ENCODE assay signal across 9 cellular contexts in the genomic region with DNA sequence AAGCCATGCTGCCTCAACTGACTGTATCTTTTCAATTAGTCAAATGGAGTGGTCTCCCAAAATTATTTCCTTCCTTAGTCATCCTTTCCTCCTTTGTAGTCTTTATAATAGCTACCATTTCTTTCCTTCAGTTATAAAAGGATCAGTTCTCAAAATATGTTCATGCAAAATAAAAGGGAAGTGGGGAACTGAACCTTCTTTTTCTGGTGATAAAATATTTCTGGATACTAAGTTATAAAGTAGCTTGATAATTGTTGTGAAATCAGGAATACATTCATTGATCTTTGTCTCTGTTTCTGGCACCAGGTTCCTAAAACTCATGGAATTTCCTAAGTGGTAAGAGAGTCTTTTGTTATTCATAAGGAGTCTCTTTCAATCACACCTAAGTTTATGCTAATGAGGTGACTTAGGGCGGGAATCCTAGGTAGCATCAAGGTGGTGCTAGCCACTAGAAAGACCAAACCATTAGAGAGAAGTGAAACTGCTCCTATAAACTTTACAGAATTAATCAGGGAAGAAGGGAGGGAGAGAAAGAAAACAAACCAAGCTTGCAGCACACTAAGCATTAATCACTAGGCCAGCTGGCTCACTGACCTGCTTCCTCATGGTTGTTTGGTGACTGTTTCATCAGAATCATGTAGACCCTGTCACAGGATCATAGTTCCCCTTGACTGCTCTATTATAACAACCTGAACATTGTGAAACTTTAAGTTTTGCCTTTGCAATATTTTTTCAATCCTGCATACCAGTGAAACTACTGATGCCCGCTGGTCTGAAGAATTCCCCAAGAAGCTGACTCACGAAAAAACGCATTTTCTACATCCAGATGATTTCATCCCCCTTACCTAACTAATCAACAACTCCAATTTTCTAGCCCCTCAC.
DNase-seq lines count a peak whose midpoint lies in the region; TF ChIP-seq lines count a peak whose summit lies in the region.
"Had no signal": no experiment of that assay in that cellular context is flagged by ENCODE, and none has a peak within 500 bp of the region (broad histone marks: within the 10 kb centered on the region; RNA-seq: fewer than 3 reads in every experiment).

No MANE protein-coding gene starts in this region.

- peaks cover 18% of the 10 kb centered on the region for H3K9me3 ChIP-seq in MG63
- H3K9me3 ChIP-seq: Peyer's patch had no signal

- H3K4me3 ChIP-seq in MG63 (no peak overlapping the region), cardiac fibroblast (replicated peaks in 1 of 2; ENCODE audit: low read depth in 2 of 2, low read length in 2 of 2) (peak overlapping the region in 1 of 2 donors; percentile 22), lower leg skin (ENCODE audit: low read depth, poor library complexity, severe bottlenecking) (no peak overlapping the region)
- H3K4me3 ChIP-seq: Peyer's patch had no signal

- WGBS in lower leg skin, 2 donors: 77 to 82% methylated on average over 4 of the region's 4 CpGs

- H3K36me3 ChIP-seq in MG63: no peaks in the 10 kb centered on the region
- H3K36me3 ChIP-seq: Peyer's patch had no signal

- no peaks in the 10 kb centered on the region for H3K27me3 ChIP-seq in MG63
- H3K27me3 ChIP-seq: Peyer's patch had no signal

- TF ChIP-seq CTCF in cardiac fibroblast (IDR thresholded peaks at IDR 0.05; ENCODE audit: low read depth, low read length): no peak
- no peak for TF ChIP-seq CTCF in lower leg skin (IDR thresholded peaks at IDR 0.05)

- peak; percentile 54 for DNase-seq in AG08396 (ENCODE audit: low spot score)
- DNase-seq in MG63: peak; percentile 81
- peak; percentile 94 to 100 for DNase-seq in cardiac fibroblast (ENCODE audit: low read depth in 2 of 2)
- peak; percentile 69 to 88 for DNase-seq in lower leg skin (ENCODE audit: low spot score in 2 of 2)
- DNase-seq in NCI-H146 treated with DMSO at 0.1 percent for 48 hours (lab: John Stamatoyannopoulos, UW; ENCODE audit: unreplicated experiment): no peak
- no peak for DNase-seq in NCI-H1092 treated with DMSO at 0.1 percent for 48 hours (lab: John Stamatoyannopoulos, UW)
- DNase-seq in activated T-cell treated with anti-CD3 and anti-CD28 coated beads, Interleukin-2, amount 50 U/mL, for 1 hour: no peak
- DNase-seq in erythroblast (lab: John Stamatoyannopoulos, UW): no peak

- TF ChIP-seq POLR2A in lower leg skin (IDR thresholded peaks at IDR 0.05): no peak
- no peak for TF ChIP-seq POLR2A in erythroblast (IDR thresholded peaks at IDR 0.05; ENCODE audit: low read length)

- intact Hi-C loops in lower leg skin (cut with DNase I; ENCODE audit: low total_unique reads): no loop called here

Comparison
In these comparisons a context has a peak if more than half of its experiments do, and no peak if none do; other contexts are left out.
1. DNase-seq: peak in AG08396 (single experiment), MG63 (single experiment), cardiac fibroblast (2 of 2) and lower leg skin (2 of 2); none in NCI-H146 treated with DMSO at 0.1 percent for 48 hours (single experiment), NCI-H1092 treated with DMSO at 0.1 percent for 48 hours (single experiment), activated T-cell treated with anti-CD3 and anti-CD28 coated beads, Interleukin-2, amount 50 U/mL, for 1 hour (single experiment) and erythroblast (0 of 2).